Comparison of ENCODE assay signal across 18 cellular contexts in the genomic region with DNA sequence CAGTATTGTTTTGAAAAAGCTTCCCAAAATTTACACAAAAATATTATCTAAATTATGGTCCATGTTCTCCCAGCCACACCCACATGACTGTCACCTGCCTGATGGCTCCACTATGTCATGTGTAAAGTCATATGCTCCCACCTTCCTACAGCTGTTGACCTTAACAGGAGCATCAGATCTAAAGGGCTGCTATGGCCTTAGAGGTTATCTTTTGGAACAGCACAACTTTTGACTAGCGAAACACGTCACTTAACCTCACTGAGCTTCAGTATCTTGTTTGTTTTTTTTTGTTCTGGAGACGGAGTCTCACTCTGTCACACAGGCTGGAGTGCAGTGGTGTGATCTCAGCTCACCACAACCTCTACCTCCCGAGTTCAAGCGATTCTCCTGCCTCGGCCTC.
DNase-seq lines count a peak whose midpoint lies in the region; ATAC-seq and TF ChIP-seq lines count a peak whose summit lies in the region.
"Had no signal": no experiment of that assay in that cellular context is flagged by ENCODE, and none has a peak within 500 bp of the region (broad histone marks: within the 10 kb centered on the region; RNA-seq: fewer than 3 reads in every experiment).

No MANE protein-coding gene starts in this region.

- ATAC-seq in psoas muscle (no peak), HG03457 (IDR thresholded peaks at IDR 0.05; ENCODE audit: unreplicated experiment) (no peak)
- ATAC-seq in activated T-cell treated with anti-CD3 and anti-CD28 coated beads, Interleukin-2, amount 50 U/mL, for 4 hours = no peak
- ATAC-seq: A549, GM23338 had no signal

- H3K36me3 ChIP-seq in psoas muscle (ENCODE audit: insufficient read depth in 1 of 2, low read depth in 1 of 2) (peaks cover 4 to 71% of the 10 kb centered on the region in 2 donors), MM.1S (replicated peaks; ENCODE audit: insufficient read depth, low read length) (no peaks in the 10 kb centered on the region)

- DNase-seq in activated CD8-positive, alpha-beta memory T cell treated with anti-CD3 and anti-CD28 coated beads, Interleukin-2, amount 50 U/mL, for 48 hours = peak; percentile 10
- no peak for DNase-seq in activated CD8-positive, alpha-beta memory T cell treated with anti-CD3 and anti-CD28 coated beads, Interleukin-2, amount 50 U/mL, for 4 hours
- DNase-seq in erythroblast (lab: John Stamatoyannopoulos, UW) (peak; percentile 6 to 28), psoas muscle (no peak), MM.1S (no peak)
- DNase-seq in activated T-cell treated with anti-CD3 and anti-CD28 coated beads, Interleukin-2, amount 50 U/mL, for 4 hours = no peak
- DNase-seq: AML-193; Caco-2; CD4-positive, alpha-beta T cell; DMS153; DMS79; GF-D8; HCEC 1CT had no signal

- H3K4me1 ChIP-seq in psoas muscle (peaks cover 20% of the 10 kb centered on the region), MM.1S (ENCODE audit: low read length) (no peaks in the 10 kb centered on the region)
- H3K4me1 ChIP-seq: A549, Caco-2 had no signal

- TF ChIP-seq CTCF in psoas muscle (IDR thresholded peaks at IDR 0.05) = no peak
- no peak for TF ChIP-seq CTCF in MM.1S (IDR thresholded peaks at IDR 0.05; ENCODE audit: low read length)

- H3K79me2 ChIP-seq in MM.1S (ENCODE audit: low read length) = no peaks in the 10 kb centered on the region

- H3K27ac ChIP-seq in psoas muscle (peak overlapping the region; percentile 77), MM.1S (ENCODE audit: low read length) (no peak overlapping the region)
- H3K27ac ChIP-seq: 22Rv1, A549, C4-2B had no signal

- H2AFZ ChIP-seq in MM.1S (ENCODE audit: low read length) = no peak overlapping the region
- H2AFZ ChIP-seq: GM23338 had no signal

- no peaks in the 10 kb centered on the region for H4K20me1 ChIP-seq in MM.1S (ENCODE audit: insufficient read depth, low read length)

- WGBS in psoas muscle, 3 donors = 90 to 94% (median 92%) methylated on average over 6 of the region's 6 CpGs

- H3K4me3 ChIP-seq in psoas muscle (no peak overlapping the region), MM.1S (ENCODE audit: low read length) (no peak overlapping the region)
- H3K4me3 ChIP-seq: A549, GM23338 had no signal

- no peak for TF ChIP-seq POLR2A in erythroblast (IDR thresholded peaks at IDR 0.05; ENCODE audit: low read length)

- no peak overlapping the region for H3K4me3 Mint-ChIP-seq in activated T-cell treated with anti-CD3 and anti-CD28 coated beads, Interleukin-2, amount 50 U/mL, for 4 hours
- H3K4me3 Mint-ChIP-seq: CD4-positive, alpha-beta T cell; GM23338 had no signal

- peaks cover 2% of the 10 kb centered on the region for H3K4me1 Mint-ChIP-seq in activated T-cell treated with anti-CD3 and anti-CD28 coated beads, Interleukin-2, amount 50 U/mL, for 4 hours (ENCODE audit: low read depth)
- H3K4me1 Mint-ChIP-seq: GM23338 had no signal

- no peaks in the 10 kb centered on the region for H3F3A ChIP-seq in MM.1S (ENCODE audit: insufficient read depth, low read length)

- intact Hi-C loops in psoas muscle (cut with DNase I) = no loop called here

- H3K4me2 ChIP-seq in MM.1S (ENCODE audit: low read depth, low read length) = no peak overlapping the region
- H3K4me2 ChIP-seq: A549, GM23338 had no signal

- no peak overlapping the region for H3K9ac ChIP-seq in MM.1S (ENCODE audit: low read length)

- H3K27me3 Mint-ChIP-seq in activated T-cell treated with anti-CD3 and anti-CD28 coated beads, Interleukin-2, amount 50 U/mL, for 4 hours (ENCODE audit: low read depth) = no peaks in the 10 kb centered on the region
- H3K27me3 Mint-ChIP-seq: CD4-positive, alpha-beta T cell had no signal

- no peaks in the 10 kb centered on the region for H3K9me3 Mint-ChIP-seq in activated T-cell treated with anti-CD3 and anti-CD28 coated beads, Interleukin-2, amount 50 U/mL, for 4 hours
- H3K9me3 Mint-ChIP-seq: CD4-positive, alpha-beta T cell; GM23338 had no signal

- H3K27me3 ChIP-seq in psoas muscle (ENCODE audit: insufficient read depth in 3 of 3, low read length in 2 of 3) (no peaks in the 10 kb centered on the region), MM.1S (replicated peaks; ENCODE audit: insufficient read depth, low read length) (no peaks in the 10 kb centered on the region)

- H3K9me3 ChIP-seq in psoas muscle (no peaks in the 10 kb centered on the region), MM.1S (replicated peaks; ENCODE audit: insufficient read depth, low read length) (no peaks in the 10 kb centered on the region)
- H3K9me3 ChIP-seq: A549, Caco-2 had no signal

- H3K9me2 ChIP-seq in MM.1S (replicated peaks; ENCODE audit: insufficient read depth, low read length) = no peaks in the 10 kb centered on the region

- H3K36me3 Mint-ChIP-seq in activated T-cell treated with anti-CD3 and anti-CD28 coated beads, Interleukin-2, amount 50 U/mL, for 4 hours (ENCODE audit: insufficient read depth) = peaks cover 19% of the 10 kb centered on the region

Comparison
In these comparisons a context has a peak if more than half of its experiments do, and no peak if none do; other contexts are left out.
1. DNase-seq: peak in activated CD8-positive, alpha-beta memory T cell treated with anti-CD3 and anti-CD28 coated beads, Interleukin-2, amount 50 U/mL, for 48 hours (single experiment) and erythroblast (2 of 2); none in activated CD8-positive, alpha-beta memory T cell treated with anti-CD3 and anti-CD28 coated beads, Interleukin-2, amount 50 U/mL, for 4 hours (single experiment), psoas muscle (0 of 2), MM.1S (single experiment) and activated T-cell treated with anti-CD3 and anti-CD28 coated beads, Interleukin-2, amount 50 U/mL, for 4 hours (single experiment).